Comparison of ENCODE assay signal across 11 cellular contexts in the genomic region with DNA sequence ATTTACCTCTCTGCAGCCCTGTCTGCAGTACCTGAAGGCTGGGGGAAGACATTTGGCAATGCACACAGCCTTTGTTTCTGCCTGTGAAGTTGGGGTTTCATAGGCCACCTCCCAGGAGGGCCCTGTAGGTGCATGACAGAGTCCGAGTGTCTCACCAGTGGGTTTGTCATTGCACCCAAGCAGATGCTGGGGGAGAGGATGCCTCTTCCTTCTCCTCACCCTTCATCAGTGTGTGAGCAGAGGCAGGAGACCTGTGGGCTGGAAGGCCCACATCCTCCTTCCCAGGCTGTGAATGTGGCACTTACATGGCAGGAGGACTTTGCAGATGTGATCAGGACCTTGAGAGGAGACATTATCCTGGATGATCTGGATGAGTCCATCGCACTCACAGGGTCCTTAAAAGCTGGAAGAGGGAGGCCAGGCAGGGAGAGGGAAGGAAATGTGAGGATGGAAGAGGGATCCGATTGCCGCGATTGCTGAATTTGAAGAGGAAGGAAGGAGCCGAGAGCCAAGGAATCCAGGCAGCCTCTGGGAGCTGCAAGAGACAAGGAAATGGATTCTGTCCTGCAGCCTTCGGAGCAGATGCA. TPM values are rescaled to one million over a fixed set of nuclear protein-coding genes. Genes with fewer than 3 reads are reported as not detected.
DNase-seq lines count a peak whose midpoint lies in the region; ATAC-seq and TF ChIP-seq lines count a peak whose summit lies in the region.
"Had no signal": no experiment of that assay in that cellular context is flagged by ENCODE, and none has a peak within 500 bp of the region (broad histone marks: within the 10 kb centered on the region; RNA-seq: fewer than 3 reads in every experiment).

No MANE protein-coding gene starts in this region.

- BruUV-seq in Caco-2 (replicated peaks; lab: Mats Ljungman, UMichigan), result no TSS peak

- H3K4me1 ChIP-seq in Caco-2, result peaks cover 25% of the 10 kb centered on the region

- H3K9me3 ChIP-seq in Caco-2, result no peaks in the 10 kb centered on the region

- H3K4me3 Mint-ChIP-seq in Caco-2 (ENCODE audit: unreplicated experiment), result no peak overlapping the region
- peak overlapping the region; percentile 73 for H3K4me3 Mint-ChIP-seq in endothelial cell (ENCODE audit: unreplicated experiment)
- no peak overlapping the region for H3K4me3 Mint-ChIP-seq in activated CD4-positive, alpha-beta T cell treated with anti-CD3 and anti-CD28 coated beads, Interleukin-2, amount 10 ng/mL, durations not matched to agents 7 days and 5 days
- H3K4me3 Mint-ChIP-seq: activated B cell treated with CpG ODN at 0.5 μM for 24 hours had no signal

- no peak for ATAC-seq in HG03342 (IDR thresholded peaks at IDR 0.05; ENCODE audit: unreplicated experiment)
- ATAC-seq: foreskin keratinocyte had no signal

- H3K27ac Mint-ChIP-seq in Caco-2 (ENCODE audit: unreplicated experiment), result peak overlapping the region; percentile 40
- H3K27ac Mint-ChIP-seq in endothelial cell (ENCODE audit: unreplicated experiment), result peak overlapping the region; percentile 65
- no peak overlapping the region for H3K27ac Mint-ChIP-seq in activated CD4-positive, alpha-beta T cell treated with anti-CD3 and anti-CD28 coated beads, Interleukin-2, amount 10 ng/mL, durations not matched to agents 7 days and 5 days
- H3K27ac Mint-ChIP-seq: activated B cell treated with CpG ODN at 0.5 μM for 24 hours had no signal

- no peaks in the 10 kb centered on the region; the same call in 1 of the 2 replicates for H3K36me3 ChIP-seq in Caco-2 (ENCODE audit: control insufficient read depth, insufficient read depth, low read length)

- intact Hi-C loops in Caco-2 (cut with micrococcal nuclease; ENCODE audit: unreplicated experiment), result no loop called here
- intact Hi-C loops in posterior vena cava (cut with DNase I), result no loop called here

- H3K9me3 Mint-ChIP-seq in Caco-2 (ENCODE audit: unreplicated experiment), result no peaks in the 10 kb centered on the region
- peaks cover 8% of the 10 kb centered on the region for H3K9me3 Mint-ChIP-seq in endothelial cell (ENCODE audit: unreplicated experiment)
- H3K9me3 Mint-ChIP-seq in activated CD4-positive, alpha-beta T cell treated with anti-CD3 and anti-CD28 coated beads, Interleukin-2, amount 10 ng/mL, durations not matched to agents 7 days and 5 days, result no peaks in the 10 kb centered on the region
- H3K9me3 Mint-ChIP-seq: activated B cell treated with CpG ODN at 0.5 μM for 24 hours had no signal

- H3K4me1 Mint-ChIP-seq in Caco-2 (ENCODE audit: low read depth, unreplicated experiment) (peaks cover 48% of the 10 kb centered on the region), endothelial cell (ENCODE audit: unreplicated experiment) (peaks cover 70% of the 10 kb centered on the region)
- H3K4me1 Mint-ChIP-seq in activated CD4-positive, alpha-beta T cell treated with anti-CD3 and anti-CD28 coated beads, Interleukin-2, amount 10 ng/mL, durations not matched to agents 7 days and 5 days, result peaks cover 70% of the 10 kb centered on the region

- H3K36me3 Mint-ChIP-seq in Caco-2 (ENCODE audit: insufficient read depth, unreplicated experiment) (peaks cover 38% of the 10 kb centered on the region), endothelial cell (ENCODE audit: low read depth, unreplicated experiment) (peaks cover 48% of the 10 kb centered on the region)
- H3K36me3 Mint-ChIP-seq in activated CD4-positive, alpha-beta T cell treated with anti-CD3 and anti-CD28 coated beads, Interleukin-2, amount 10 ng/mL, durations not matched to agents 7 days and 5 days (ENCODE audit: low read depth), result peaks cover 14% of the 10 kb centered on the region

- H3K27me3 ChIP-seq in Caco-2 (replicated peaks; ENCODE audit: control insufficient read depth, insufficient read depth, low read length), result no peaks in the 10 kb centered on the region
- H3K27me3 ChIP-seq: foreskin keratinocyte had no signal

- H3K27me3 Mint-ChIP-seq in Caco-2 (ENCODE audit: insufficient read depth, unreplicated experiment), result no peaks in the 10 kb centered on the region
- peaks cover 21% of the 10 kb centered on the region for H3K27me3 Mint-ChIP-seq in endothelial cell (ENCODE audit: unreplicated experiment)
- no peaks in the 10 kb centered on the region for H3K27me3 Mint-ChIP-seq in activated CD4-positive, alpha-beta T cell treated with anti-CD3 and anti-CD28 coated beads, Interleukin-2, amount 10 ng/mL, durations not matched to agents 7 days and 5 days
- H3K27me3 Mint-ChIP-seq: activated B cell treated with CpG ODN at 0.5 μM for 24 hours had no signal

- POLR2A ChIA-PET in Caco-2 (lab: Charles Lee), result interaction anchor here (0.5 to 1.0 kb wide), 2 partner anchors 28 to 29 kb away, joined by 3 read pairs; no protein-coding TSS in a partner anchor
- POLR2A ChIA-PET in activated CD4-positive, alpha-beta T cell treated with anti-CD3 and anti-CD28 coated beads, Interleukin-2, amount 10 ng/mL, durations not matched to agents 7 days and 5 days (lab: Charles Lee), result no interaction called here

- TF ChIP-seq CTCF in Caco-2 (IDR thresholded peaks at IDR 0.05; ENCODE audit: insufficient read depth in 1 of 2, low read depth in 1 of 2, low read length in 1 of 2, severe bottlenecking in 1 of 2, unreplicated experiment in 1 of 2) (no peak), endothelial cell (IDR thresholded peaks at IDR 0.05; ENCODE audit: unreplicated experiment) (no peak)

- DNase-seq in Caco-2 (no peak), HT-29 (ENCODE audit: low spot score) (peak; percentile 35), endothelial cell (ENCODE audit: low spot score) (no peak), posterior vena cava (ENCODE audit: low spot score) (peak; percentile 30), NOMO-1 treated with DMSO at 0.1 percent for 48 hours (lab: John Stamatoyannopoulos, UW; ENCODE audit: unreplicated experiment) (no peak)
- DNase-seq in activated CD4-positive, alpha-beta T cell treated with anti-CD3 and anti-CD28 coated beads, Interleukin-2, amount 10 ng/mL, durations not matched to agents 7 days and 5 days, result no peak
- DNase-seq: activated B cell treated with CpG ODN at 0.5 μM for 24 hours; effector CD8-positive, alpha-beta T cell; foreskin keratinocyte; right cardiac atrium had no signal

- CTCF ChIA-PET in Caco-2 (lab: Charles Lee), result no interaction called here
- CTCF ChIA-PET in activated CD4-positive, alpha-beta T cell treated with anti-CD3 and anti-CD28 coated beads, Interleukin-2, amount 10 ng/mL, durations not matched to agents 7 days and 5 days (lab: Charles Lee), result interaction anchor here (1.2 to 3.2 kb wide), 3 partner anchors 12 to 28 kb away, joined by 3 to 13 read pairs (median 4); no protein-coding TSS in a partner anchor

- H3K4me3 ChIP-seq in Caco-2 (ENCODE audit: low read depth, low read length), result no peak overlapping the region

RNA-seq across cellular contexts. Expression of a gene that starts 30.4 kb away (rescaled TPM):
- 45.0 and 47.9 TPM in 2 replicates for total RNA-seq in Caco-2 (2022)
- total RNA-seq in HT-29 (2014; rRNA removed; shearing (Covaris generic)), result 26.9 and 27.5 TPM in 2 replicates
- 33.7 TPM for total RNA-seq in endothelial cell (ENCODE audit: unreplicated experiment)
- total RNA-seq in posterior vena cava, result 10 to 100 TPM; 19.6 to 30.4 TPM
- total RNA-seq in activated CD4-positive, alpha-beta T cell treated with anti-CD3 and anti-CD28 coated beads, Interleukin-2, amount 10 ng/mL, durations not matched to agents 7 days and 5 days, result 10 to 100 TPM; 35.8 to 39.0 TPM

Comparison
In these comparisons a context has a peak if more than half of its experiments do, and no peak if none do; other contexts are left out.
1. DNase-seq: peak in HT-29 (single experiment) and posterior vena cava (single experiment); none in Caco-2 (0 of 2), endothelial cell (single experiment), activated CD4-positive, alpha-beta T cell treated with anti-CD3 and anti-CD28 coated beads, Interleukin-2, amount 10 ng/mL, durations not matched to agents 7 days and 5 days (single experiment) and NOMO-1 treated with DMSO at 0.1 percent for 48 hours (single experiment).